Comparison of ENCODE assay signal across 10 cellular contexts in the genomic region with DNA sequence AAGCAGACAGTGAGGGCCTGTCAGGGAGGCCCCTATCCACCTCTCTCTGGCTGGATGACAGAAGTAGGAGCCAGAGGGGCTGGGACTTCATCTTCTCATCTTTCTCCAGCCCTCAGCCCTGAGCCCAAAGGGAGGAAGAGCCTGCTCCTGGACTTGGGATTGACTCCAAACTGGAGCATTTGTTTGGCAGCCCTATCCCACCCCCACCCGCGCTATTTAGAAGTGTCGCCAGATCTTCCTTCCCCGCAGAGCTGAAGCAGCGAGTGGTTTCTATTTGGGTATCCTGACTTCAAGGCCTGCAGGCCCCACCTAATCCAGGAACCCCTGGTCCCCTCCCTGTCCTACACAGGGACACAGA. TPM values are rescaled to one million over a fixed set of nuclear protein-coding genes. Genes with fewer than 3 reads are reported as not detected.
A peak's percentile ranks its signal among the peaks of the same experiment; 100 is the strongest.
DNase-seq lines count a peak whose midpoint lies in the region; ATAC-seq and TF ChIP-seq lines count a peak whose summit lies in the region.
"Had no signal": no experiment of that assay in that cellular context is flagged by ENCODE, and none has a peak within 500 bp of the region (broad histone marks: within the 10 kb centered on the region; RNA-seq: fewer than 3 reads in every experiment).

No MANE protein-coding gene starts in this region.

- H3K4me3 ChIP-seq in transverse colon, result no peak overlapping the region

- ATAC-seq in SK-N-SH treated with all-trans-retinoic acid at 6 μM for 48 hours, result peak; percentile 2; the same call in 2 of the 3 replicates
- peak; percentile 59 for ATAC-seq in Right ventricle myocardium inferior
- ATAC-seq in GM21423 (IDR thresholded peaks at IDR 0.05; ENCODE audit: unreplicated experiment), result no peak
- ATAC-seq: activated T-helper 17 cell treated with anti-CD3 and anti-CD28 coated beads, Interleukin-2, amount 50 U/mL, for 72 hours had no signal

- peak overlapping the region; percentile 93 to 99 (median 99) for H3K27ac Mint-ChIP-seq in nephron
- H3K27ac Mint-ChIP-seq: activated T-helper 17 cell treated with anti-CD3 and anti-CD28 coated beads, Interleukin-2, amount 50 U/mL, for 72 hours had no signal

- H3K36me3 ChIP-seq in transverse colon, result no peaks in the 10 kb centered on the region

- H3K4me3 Mint-ChIP-seq in nephron, result peak overlapping the region in 2 of 3 experiments; percentile 54 to 59
- H3K4me3 Mint-ChIP-seq: activated T-helper 17 cell treated with anti-CD3 and anti-CD28 coated beads, Interleukin-2, amount 50 U/mL, for 72 hours had no signal

- no peak for TF ChIP-seq EP300 in transverse colon (IDR thresholded peaks at IDR 0.05; ENCODE audit: low read depth)

- no peak for TF ChIP-seq POLR2A in transverse colon (IDR thresholded peaks at IDR 0.05)

- TF ChIP-seq CTCF in nephron (IDR thresholded peaks at IDR 0.05; ENCODE audit: unreplicated experiment in 3 of 3), result no peak
- no peak for TF ChIP-seq CTCF in transverse colon (IDR thresholded peaks at IDR 0.05)

- peak overlapping the region; percentile 66 to 89 (median 78) for H3K27ac ChIP-seq in transverse colon

- no peaks in the 10 kb centered on the region for H3K9me3 Mint-ChIP-seq in nephron
- H3K9me3 Mint-ChIP-seq: activated T-helper 17 cell treated with anti-CD3 and anti-CD28 coated beads, Interleukin-2, amount 50 U/mL, for 72 hours had no signal

- H3K4me1 Mint-ChIP-seq in nephron, result peaks cover 85% of the 10 kb centered on the region
- H3K4me1 Mint-ChIP-seq: activated T-helper 17 cell treated with anti-CD3 and anti-CD28 coated beads, Interleukin-2, amount 50 U/mL, for 72 hours had no signal

- peaks cover 17% of the 10 kb centered on the region for H3K36me3 Mint-ChIP-seq in nephron (ENCODE audit: low read depth)

- peaks cover 5% of the 10 kb centered on the region for H3K27me3 Mint-ChIP-seq in nephron (ENCODE audit: low read depth)

- in situ Hi-C loops in transverse colon (cut with MboI; ENCODE audit: low pct_ligation_motif_present in 1 of 4, low pct_unique_long_range_greater_than_20kb in 1 of 4, low sequenced_read_pairs in 3 of 4), result no loop called here

- intact Hi-C loops in Right ventricle myocardium inferior (cut with DNase I) (loop anchor here (10.0 kb wide), 1 partner anchor 543 kb away; no protein-coding TSS in a partner anchor), transverse colon (cut with DNase I; ENCODE audit: low total_unique reads) (no loop called here)

- H3K9me3 ChIP-seq in transverse colon, result no peaks in the 10 kb centered on the region

- H3K27me3 ChIP-seq in transverse colon, result no peaks in the 10 kb centered on the region

- H3K4me1 ChIP-seq in transverse colon, result peaks cover 32 to 62% (median 40%) of the 10 kb centered on the region in 4 donors

- DNase-seq in Right ventricle myocardium inferior (ENCODE audit: missing footprints) (peak; percentile 67), transverse colon (no peak), iPS-NIHi11 (ENCODE audit: low spot score) (no peak), NCI-H146 (lab: John Stamatoyannopoulos, UW) (no peak), SIG-M5 treated with dmso at 0.1 percent for 504 hours (lab: John Stamatoyannopoulos, UW; ENCODE audit: unreplicated experiment) (no peak)
- DNase-seq: head of caudate nucleus had no signal

- 63% methylated on average over 3 of the region's 5 CpGs; no CpG with 5 or more reads in 1 of the 2 donors for WGBS in transverse colon (ENCODE audit: low coverage in 1 of 2), 2 donors

TF ChIP-seq in SK-N-SH treated with all-trans-retinoic acid at 6 μM for 48 hours, 23 proteins besides CTCF, POLR2A, EP300 and RAD21:
- no peak for TF ChIP-seq RARB (CRISPR knock-in tag; IDR thresholded peaks at IDR 0.05)
- TF ChIP-seq ESRRG (CRISPR knock-in tag; IDR thresholded peaks at IDR 0.05), result no peak
- no peak for TF ChIP-seq TCF4 (CRISPR knock-in tag; IDR thresholded peaks at IDR 0.05; ENCODE audit: borderline replicate concordance)
- TF ChIP-seq ZFP3 (CRISPR knock-in tag; IDR thresholded peaks at IDR 0.05), result no peak
- TF ChIP-seq, protein P1, sequence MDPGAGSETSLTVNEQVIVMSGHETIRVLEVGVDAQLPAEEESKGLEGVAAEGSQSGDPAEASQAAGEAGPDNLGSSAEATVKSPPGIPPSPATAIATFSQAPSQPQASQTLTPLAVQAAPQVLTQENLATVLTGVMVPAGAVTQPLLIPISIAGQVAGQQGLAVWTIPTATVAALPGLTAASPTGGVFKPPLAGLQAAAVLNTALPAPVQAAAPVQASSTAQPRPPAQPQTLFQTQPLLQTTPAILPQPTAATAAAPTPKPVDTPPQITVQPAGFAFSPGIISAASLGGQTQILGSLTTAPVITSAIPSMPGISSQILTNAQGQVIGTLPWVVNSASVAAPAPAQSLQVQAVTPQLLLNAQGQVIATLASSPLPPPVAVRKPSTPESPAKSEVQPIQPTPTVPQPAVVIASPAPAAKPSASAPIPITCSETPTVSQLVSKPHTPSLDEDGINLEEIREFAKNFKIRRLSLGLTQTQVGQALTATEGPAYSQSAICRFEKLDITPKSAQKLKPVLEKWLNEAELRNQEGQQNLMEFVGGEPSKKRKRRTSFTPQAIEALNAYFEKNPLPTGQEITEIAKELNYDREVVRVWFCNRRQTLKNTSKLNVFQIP (CRISPR knock-in tag; IDR thresholded peaks at IDR 0.05; ENCODE audit: borderline replicate concordance, low read depth), result no peak
- no peak for TF ChIP-seq ARNTL (CRISPR knock-in tag; IDR thresholded peaks at IDR 0.05; ENCODE audit: borderline replicate concordance, low read depth)
- TF ChIP-seq ZNF8 (CRISPR knock-in tag; IDR thresholded peaks at IDR 0.05), result no peak
- no peak for TF ChIP-seq ZC3H10 (CRISPR knock-in tag; IDR thresholded peaks at IDR 0.05)
- no peak for TF ChIP-seq PPARA (CRISPR knock-in tag; IDR thresholded peaks at IDR 0.05; ENCODE audit: borderline replicate concordance)
- TF ChIP-seq, protein P2, sequence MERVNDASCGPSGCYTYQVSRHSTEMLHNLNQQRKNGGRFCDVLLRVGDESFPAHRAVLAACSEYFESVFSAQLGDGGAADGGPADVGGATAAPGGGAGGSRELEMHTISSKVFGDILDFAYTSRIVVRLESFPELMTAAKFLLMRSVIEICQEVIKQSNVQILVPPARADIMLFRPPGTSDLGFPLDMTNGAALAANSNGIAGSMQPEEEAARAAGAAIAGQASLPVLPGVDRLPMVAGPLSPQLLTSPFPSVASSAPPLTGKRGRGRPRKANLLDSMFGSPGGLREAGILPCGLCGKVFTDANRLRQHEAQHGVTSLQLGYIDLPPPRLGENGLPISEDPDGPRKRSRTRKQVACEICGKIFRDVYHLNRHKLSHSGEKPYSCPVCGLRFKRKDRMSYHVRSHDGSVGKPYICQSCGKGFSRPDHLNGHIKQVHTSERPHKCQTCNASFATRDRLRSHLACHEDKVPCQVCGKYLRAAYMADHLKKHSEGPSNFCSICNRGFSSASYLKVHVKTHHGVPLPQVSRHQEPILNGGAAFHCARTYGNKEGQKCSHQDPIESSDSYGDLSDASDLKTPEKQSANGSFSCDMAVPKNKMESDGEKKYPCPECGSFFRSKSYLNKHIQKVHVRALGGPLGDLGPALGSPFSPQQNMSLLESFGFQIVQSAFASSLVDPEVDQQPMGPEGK (CRISPR knock-in tag; IDR thresholded peaks at IDR 0.05; ENCODE audit: borderline replicate concordance), result no peak
- no peak for TF ChIP-seq GLIS3 (CRISPR knock-in tag; IDR thresholded peaks at IDR 0.05)
- no peak for TF ChIP-seq OSR1 (CRISPR knock-in tag; IDR thresholded peaks at IDR 0.05)
- TF ChIP-seq TSHZ2 (CRISPR knock-in tag; IDR thresholded peaks at IDR 0.05), result no peak
- TF ChIP-seq ISL1 (CRISPR knock-in tag; IDR thresholded peaks at IDR 0.05), result no peak
- TF ChIP-seq CREB5 (CRISPR knock-in tag; IDR thresholded peaks at IDR 0.05; ENCODE audit: low read depth), result no peak

RNA-seq across cellular contexts. Expression of gene NES, which starts 9.6 kb away (rescaled TPM):
- 131 TPM for total RNA-seq in Right ventricle myocardium inferior
- total RNA-seq in transverse colon, result 10 to 100 TPM in 1 of 4 donors, 1 to 10 TPM in 3; 3.3 to 15.5 (median 5.5) TPM

RNA-seq across cellular contexts. Expression of gene BCAN, which starts 25.7 kb away (rescaled TPM):
- total RNA-seq in Right ventricle myocardium inferior (0.35 TPM), transverse colon (under 1 TPM in 2 of 4 donors, not detected in 2; 0.55 to 0.95 TPM)
- total RNA-seq: activated T-helper 17 cell treated with anti-CD3 and anti-CD28 coated beads, Interleukin-2, amount 50 U/mL, for 72 hours had no signal

RNA-seq across cellular contexts. Expression of gene CRABP2, which starts 37.8 kb away (rescaled TPM):
- total RNA-seq in Right ventricle myocardium inferior (not detected), transverse colon (1 to 10 TPM in 1 of 4 donors, under 1 TPM in 1, not detected in 2; 0.79 to 1.9 TPM)

RNA-seq across cellular contexts. Expression of gene HAPLN2, which starts 48.4 kb away (rescaled TPM):
- 1.4 TPM for total RNA-seq in Right ventricle myocardium inferior
- 1 to 10 TPM in 1 of 4 donors, under 1 TPM in 1, not detected in 2; 0.55 to 1.9 TPM for total RNA-seq in transverse colon
